In genomic region chr12:81245458-81245857, GRCh38 we compare ENCODE assay signal across 20 cellular contexts.
DNase-seq lines count a peak whose midpoint lies in the region; ATAC-seq, FAIRE-seq and TF ChIP-seq lines count a peak whose summit lies in the region.
"Had no signal": no experiment of that assay in that cellular context is flagged by ENCODE, and none has a peak within 500 bp of the region (broad histone marks: within the 10 kb centered on the region; RNA-seq: fewer than 3 reads in every experiment).

No MANE protein-coding gene starts in this region.

- H2AFZ ChIP-seq in smooth muscle cell (ENCODE audit: low read depth) = peak overlapping the region; percentile 15

- no peak for TF ChIP-seq POLR2A in suprapubic skin (IDR thresholded peaks at IDR 0.05)

- no peaks in the 10 kb centered on the region for H3F3A ChIP-seq in smooth muscle cell (ENCODE audit: low read depth)

- intact Hi-C loops in left colon (cut with DNase I, micrococcal nuclease) = no loop called here
- intact Hi-C loops in pancreas (cut with DNase I) = no loop called here

- no peak for DNase-seq in adipocyte (ENCODE audit: low read depth)
- no peak for DNase-seq in left colon
- no peak for DNase-seq in smooth muscle cell (lab: John Stamatoyannopoulos, UW; ENCODE audit: unreplicated experiment)
- no peak for DNase-seq in pancreas
- DNase-seq in suprapubic skin (ENCODE audit: low spot score in 2 of 2) = no peak
- DNase-seq: activated CD4-positive, alpha-beta memory T cell treated with anti-CD3 and anti-CD28 coated beads, Interleukin-2, amount 10 ng/mL, durations not matched to agents 7 days and 5 days; activated naive CD8-positive, alpha-beta T cell treated with anti-CD3 and anti-CD28 coated beads, Interleukin-2, amount 50 U/mL, for 24 hours; DMS79; left lung; NCI-H2171 treated with DMSO at 0.1 percent for 48 hours; stimulated activated CD4-positive, alpha-beta T cell treated with anti-CD3 and anti-CD28 coated beads, Interleukin-4, amount 100 ng/mL, for 24 hours had no signal

- no peaks in the 10 kb centered on the region for H3K79me2 ChIP-seq in smooth muscle cell (ENCODE audit: low read depth)

- H4K20me1 ChIP-seq in smooth muscle cell (ENCODE audit: low read depth) = no peaks in the 10 kb centered on the region
- H4K20me1 ChIP-seq: BLaER1 had no signal

- no peak for FAIRE-seq in pancreas (lab: Jason Lieb, UNC)
- FAIRE-seq: colon, H1, HepG2, TTC549 had no signal

- peaks cover 9% of the 10 kb centered on the region for H3K4me1 ChIP-seq in HUES48 (ENCODE audit: control insufficient read depth, insufficient read depth, low read length)
- H3K4me1 ChIP-seq in adipocyte (ENCODE audit: control insufficient read depth, insufficient read depth, low read length) = peaks cover 18% of the 10 kb centered on the region
- peaks cover 13% of the 10 kb centered on the region for H3K4me1 ChIP-seq in smooth muscle cell (ENCODE audit: low read depth)
- no peaks in the 10 kb centered on the region for H3K4me1 ChIP-seq in pancreas
- H3K4me1 ChIP-seq in suprapubic skin = peaks cover 3% of the 10 kb centered on the region
- H3K4me1 ChIP-seq: BLaER1, left lung had no signal

- peak overlapping the region; percentile 29 for H3K27ac ChIP-seq in HUES48 (ENCODE audit: low read depth, low read length)
- H3K27ac ChIP-seq in smooth muscle cell (ENCODE audit: low read depth) = no peak overlapping the region
- no peak overlapping the region for H3K27ac ChIP-seq in pancreas
- no peak overlapping the region for H3K27ac ChIP-seq in suprapubic skin
- H3K27ac ChIP-seq: BLaER1, left lung, SK-N-MC had no signal

- H3K9me3 ChIP-seq in HUES48 (ENCODE audit: control insufficient read depth, insufficient read depth, low read length) = no peaks in the 10 kb centered on the region
- no peaks in the 10 kb centered on the region for H3K9me3 ChIP-seq in adipocyte (ENCODE audit: control insufficient read depth, low read length)
- no peaks in the 10 kb centered on the region for H3K9me3 ChIP-seq in smooth muscle cell (replicated peaks; ENCODE audit: low read depth)
- no peaks in the 10 kb centered on the region for H3K9me3 ChIP-seq in pancreas
- no peaks in the 10 kb centered on the region for H3K9me3 ChIP-seq in suprapubic skin
- H3K9me3 ChIP-seq: BLaER1, left lung had no signal

- TF ChIP-seq EP300 in suprapubic skin (IDR thresholded peaks at IDR 0.05) = no peak

- H3K27me3 ChIP-seq in HUES48 (ENCODE audit: control insufficient read depth, insufficient read depth, low read length) (no peaks in the 10 kb centered on the region), adipocyte (replicated peaks; ENCODE audit: control insufficient read depth, insufficient read depth, low read length) (no peaks in the 10 kb centered on the region), smooth muscle cell (ENCODE audit: low read depth) (no peaks in the 10 kb centered on the region), pancreas (no peaks in the 10 kb centered on the region), suprapubic skin (no peaks in the 10 kb centered on the region)
- H3K27me3 ChIP-seq: BLaER1, left lung had no signal

- no peak overlapping the region for H3K4me2 ChIP-seq in smooth muscle cell
- H3K4me2 ChIP-seq: BLaER1 had no signal

- H3K9ac ChIP-seq in HUES48 (ENCODE audit: low read depth, low read length) (no peak overlapping the region), adipocyte (ENCODE audit: low read length) (peak overlapping the region; percentile 7), smooth muscle cell (ENCODE audit: low read depth) (no peak overlapping the region)
- H3K9ac ChIP-seq: BLaER1 had no signal

- ATAC-seq in left colon (peak; percentile 78), HG03354 (IDR thresholded peaks at IDR 0.05; ENCODE audit: poor library complexity, severe bottlenecking, unreplicated experiment) (no peak), pancreas (no peak), HG03139 (IDR thresholded peaks at IDR 0.05; ENCODE audit: unreplicated experiment) (no peak)
- ATAC-seq: activated naive CD8-positive, alpha-beta T cell treated with anti-CD3 and anti-CD28 coated beads, Interleukin-2, amount 50 U/mL, for 24 hours had no signal

- no peak overlapping the region for H3K4me3 ChIP-seq in HUES48 (ENCODE audit: low read depth, low read length)
- peak overlapping the region; percentile 15 for H3K4me3 ChIP-seq in adipocyte (ENCODE audit: low read length)
- H3K4me3 ChIP-seq in smooth muscle cell = no peak overlapping the region
- H3K4me3 ChIP-seq in pancreas = no peak overlapping the region
- H3K4me3 ChIP-seq in suprapubic skin = no peak overlapping the region
- H3K4me3 ChIP-seq: BLaER1, left lung, SK-N-MC had no signal

- 87% methylated on average over 2 of the region's 2 CpGs for WGBS in smooth muscle cell (ENCODE audit: low lambda C conversion rate)
- 38 to 47% methylated on average over 2 of the region's 2 CpGs for WGBS in pancreas, 2 donors
- 30% methylated on average over 2 of the region's 2 CpGs for WGBS in suprapubic skin

- H3K36me3 ChIP-seq in HUES48 (ENCODE audit: control insufficient read depth, insufficient read depth, low read length) (no peaks in the 10 kb centered on the region), adipocyte (ENCODE audit: control insufficient read depth, insufficient read depth, low read length, severe bottlenecking) (no peaks in the 10 kb centered on the region), smooth muscle cell (ENCODE audit: low read depth) (no peaks in the 10 kb centered on the region), pancreas (no peaks in the 10 kb centered on the region), suprapubic skin (no peaks in the 10 kb centered on the region)
- H3K36me3 ChIP-seq: BLaER1, left lung had no signal

- TF ChIP-seq CTCF in smooth muscle cell (IDR thresholded peaks at IDR 0.05; ENCODE audit: borderline replicate concordance, insufficient read depth, poor library complexity, severe bottlenecking) = no peak
- TF ChIP-seq CTCF in pancreas (IDR thresholded peaks at IDR 0.05) = no peak
- no peak for TF ChIP-seq CTCF in suprapubic skin (IDR thresholded peaks at IDR 0.05)
